In the genomic region with DNA sequence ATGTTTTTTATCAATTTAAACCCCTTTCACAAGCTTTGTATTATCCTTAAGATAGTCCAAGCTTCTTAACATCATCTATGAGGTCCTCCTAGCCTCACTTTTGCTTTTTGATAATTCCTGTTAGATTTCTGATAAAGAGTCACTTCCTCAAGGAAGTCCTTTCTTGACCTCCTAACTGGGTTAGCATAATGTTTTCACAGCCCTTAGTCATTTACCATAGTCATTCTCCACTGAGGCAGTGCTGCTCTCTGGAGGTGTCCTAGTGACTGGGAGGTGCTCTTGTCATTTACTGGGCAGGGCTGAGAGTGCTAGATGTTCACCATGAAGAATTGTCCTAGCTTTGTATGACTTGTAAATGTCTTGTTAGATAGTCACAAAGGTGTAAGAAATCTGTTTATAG, we compare ENCODE assay signal across 9 cellular contexts. TPM values are rescaled to one million over a fixed set of nuclear protein-coding genes. Genes with fewer than 3 reads are reported as not detected.
DNase-seq lines count a peak whose midpoint lies in the region; ATAC-seq, FAIRE-seq and TF ChIP-seq lines count a peak whose summit lies in the region.
"Had no signal": no experiment of that assay in that cellular context is flagged by ENCODE, and none has a peak within 500 bp of the region (broad histone marks: within the 10 kb centered on the region; RNA-seq: fewer than 3 reads in every experiment).

No MANE protein-coding gene starts in this region.

- CTCF ChIA-PET in K562 (lab: Yijun Ruan, JAX; ENCODE audit: low intra/inter-chr PET ratio): interaction anchor here (1.1 kb wide), 1 partner anchor 477 kb away, joined by 5 read pairs; no protein-coding TSS in a partner anchor

- peak; percentile 80 to 86 for TF ChIP-seq RAD21 in K562 (CRISPR knock-in tag; conservative IDR thresholded peaks at IDR 0.05 in 1 of 2, IDR thresholded peaks at IDR 0.05 in 1 of 2)

- peaks cover 0 to 12% of the 10 kb centered on the region in 2 experiments; a peak in 2 of 5 replicates for H3K4me1 ChIP-seq in K562 (replicated peaks in 1 of 2; ENCODE audit: control insufficient read depth in 2 of 2, insufficient read depth in 2 of 2, low read length in 2 of 2)
- H3K4me1 ChIP-seq in mesodermal cell (ENCODE audit: control insufficient read depth, insufficient read depth, low read length, poor library complexity, severe bottlenecking): peaks cover 21% of the 10 kb centered on the region
- H3K4me1 ChIP-seq: testis had no signal

- no peaks in the 10 kb centered on the region for H3K36me3 ChIP-seq in K562 (ENCODE audit: control insufficient read depth, insufficient read depth, low read length)
- H3K36me3 ChIP-seq in mesodermal cell (ENCODE audit: control insufficient read depth, insufficient read depth, low read length): no peaks in the 10 kb centered on the region

- 0 out of 2 replicates have a peak overlapping the region, but pooled peaks have one; percentile 4 for H3K4me2 ChIP-seq in K562 (ENCODE audit: insufficient read depth, low read length)

- no peak overlapping the region for H2AFZ ChIP-seq in K562 (ENCODE audit: low read depth, low read length)

- intact Hi-C loops in K562 (cut with micrococcal nuclease): loop anchor here (2.0 to 10.0 kb wide), 3 partner anchors 232 to 476 kb away; no protein-coding TSS in a partner anchor

- no peaks in the 10 kb centered on the region for H3K9me1 ChIP-seq in K562 (ENCODE audit: control insufficient read depth, insufficient read depth, low read length)

- H3K27ac ChIP-seq in K562 (ENCODE audit: extremely low read depth, low read depth, low read length) (peak overlapping the region; percentile 16; the same call in 1 of the 3 replicates), mesodermal cell (ENCODE audit: low read depth, low read length, severe bottlenecking) (peak overlapping the region; percentile 23)
- H3K27ac ChIP-seq: testis had no signal

- peak; percentile 82 for FAIRE-seq in K562 (lab: Jason Lieb, UNC)

- H3K4me3 ChIP-seq in K562 (no peak overlapping the region), mesodermal cell (ENCODE audit: extremely low read depth, insufficient read depth, low read length, poor library complexity, severe bottlenecking) (no peak overlapping the region)
- H3K4me3 ChIP-seq: testis had no signal

- peak; percentile 37; the same call in 1 of the 2 replicates for TF ChIP-seq EP300 in K562 (IDR thresholded peaks at IDR 0.05; ENCODE audit: low read length)

- no peaks in the 10 kb centered on the region for H3K27me3 ChIP-seq in K562 (ENCODE audit: control insufficient read depth in 2 of 2, insufficient read depth in 2 of 2, low read length in 2 of 2)
- H3K27me3 ChIP-seq: testis had no signal

- no TSS peak for BruUV-seq in K562 (replicated peaks; lab: Mats Ljungman, UMichigan)

- no peaks in the 10 kb centered on the region for H3K9me3 ChIP-seq in K562 (replicated peaks; ENCODE audit: control insufficient read depth, insufficient read depth, low read depth, low read length)
- no peaks in the 10 kb centered on the region for H3K9me3 ChIP-seq in mesodermal cell (ENCODE audit: control insufficient read depth, low read length)
- H3K9me3 ChIP-seq: testis had no signal

- H3K9ac ChIP-seq in K562 (ENCODE audit: insufficient read depth in 1 of 2, low read depth in 2 of 2, low read length in 2 of 2): no peak overlapping the region

- no peaks in the 10 kb centered on the region for H4K20me1 ChIP-seq in K562 (replicated peaks; ENCODE audit: control insufficient read depth, insufficient read depth, low read length)

- peak; percentile 58 to 73 (median 59) for TF ChIP-seq CTCF in K562 (IDR thresholded peaks at IDR 0.05 in 2 of 3, conservative IDR thresholded peaks at IDR 0.05 in 1 of 3; ENCODE audit: insufficient read depth in 2 of 3, low read depth in 1 of 3, low read length in 3 of 3)

- in situ Hi-C loops in K562 (cut with MboI): no loop called here

- DNase-seq in DMS53 (lab: John Stamatoyannopoulos, UW): peak; percentile 44
- DNase-seq in LHCN-M2 (ENCODE audit: low read depth): peak; percentile 73
- DNase-seq in K562 (ENCODE audit: extremely low read depth in 1 of 4, low spot score in 3 of 4): peak in 2 of 4 experiments; percentile 69 to 77
- DNase-seq in globus pallidus (ENCODE audit: low spot score): no peak
- DNase-seq in T1000 (lab: John Stamatoyannopoulos, UW): no peak
- DNase-seq: testis had no signal

- no peak for TF ChIP-seq POLR2A in K562 (conservative IDR thresholded peaks at IDR 0.05)

- POLR2A ChIA-PET in K562 (lab: Yijun Ruan, JAX): interaction anchor here (0.6 to 1.3 kb wide), 6 partner anchors 8 to 74 kb away, joined by 3 read pairs; no protein-coding TSS in a partner anchor

- ATAC-seq in K562 (peak; percentile 98), HG03097 (IDR thresholded peaks at IDR 0.05; ENCODE audit: low FRiP score, unreplicated experiment) (no peak), HG02885 (IDR thresholded peaks at IDR 0.05; ENCODE audit: poor library complexity, unreplicated experiment) (no peak)

- H3K79me2 ChIP-seq in K562 (ENCODE audit: control insufficient read depth, insufficient read depth, low read length): peaks cover 6% of the 10 kb centered on the region; the same call in 2 of the 3 replicates

TF ChIP-seq in K562, 482 proteins besides CTCF, POLR2A, EP300 and RAD21 (continues in another document):
- TF ChIP-seq SMC3 (conservative IDR thresholded peaks at IDR 0.05; ENCODE audit: insufficient read depth, low read depth, low read length) (0 out of 2 replicates have a peak, but pooled peaks have one; percentile 25), ETV6 (IDR thresholded peaks at IDR 0.05; ENCODE audit: borderline replicate concordance in 1 of 2, low read depth in 2 of 2, low read length in 1 of 2) (peak; percentile 73 to 74; a peak in 3 of 4 replicates), ETV6 (CRISPR knock-in tag; IDR thresholded peaks at IDR 0.05; ENCODE audit: borderline replicate concordance) (no peak), MTF1 (CRISPR knock-in tag; IDR thresholded peaks at IDR 0.05; ENCODE audit: borderline replicate concordance) (no peak), GABPA (tag; conservative IDR thresholded peaks at IDR 0.05; ENCODE audit: low read depth) (0 out of 2 replicates have a peak, but pooled peaks have one; percentile 48), SMARCA4 (IDR thresholded peaks at IDR 0.05) (peak; percentile 31; the same call in 1 of the 2 replicates), NR2C2 (CRISPR knock-in tag; IDR thresholded peaks at IDR 0.05) (no peak), NR2C2 (tag; IDR thresholded peaks at IDR 0.05) (peak; percentile 81), C11orf30 (IDR thresholded peaks at IDR 0.05; ENCODE audit: low read depth) (peak; percentile 48; the same call in 1 of the 2 replicates), JUND (IDR thresholded peaks at IDR 0.05; ENCODE audit: borderline replicate concordance, low read depth, low read length) (peak; percentile 62; the same call in 1 of the 2 replicates), JUND (tag; IDR thresholded peaks at IDR 0.05; ENCODE audit: borderline replicate concordance, low read depth, low read length) (no peak; the same call in 2 of the 3 replicates), ZBTB8A (IDR thresholded peaks at IDR 0.05; ENCODE audit: partially characterized antibody) (no peak), MAFK (IDR thresholded peaks at IDR 0.05; ENCODE audit: low read length) (peak; percentile 52; the same call in 1 of the 2 replicates), FOXJ2 (tag; IDR thresholded peaks at IDR 0.05) (no peak), RBFOX2 (IDR thresholded peaks at IDR 0.05; ENCODE audit: low read depth, low read length) (no peak), CC2D1A (IDR thresholded peaks at IDR 0.05) (0 out of 2 replicates have a peak, but pooled peaks have one; percentile 51), NFE2 (IDR thresholded peaks at IDR 0.05; ENCODE audit: low read depth) (peak; percentile 87), FIP1L1 (IDR thresholded peaks at IDR 0.05; ENCODE audit: low read depth, low read length, poor library complexity, severe bottlenecking) (no peak), DPF2 (IDR thresholded peaks at IDR 0.05) (peak; percentile 59), ESRRA (IDR thresholded peaks at IDR 0.05; ENCODE audit: borderline replicate concordance, low read depth) (peak; percentile 57; the same call in 1 of the 2 replicates), CREM (IDR thresholded peaks at IDR 0.05; ENCODE audit: low read depth) (peak; percentile 20; the same call in 1 of the 2 replicates), TEAD4 (IDR thresholded peaks at IDR 0.05; ENCODE audit: low read length) (no peak), TEAD4 (CRISPR knock-in tag; IDR thresholded peaks at IDR 0.05; ENCODE audit: borderline replicate concordance) (no peak), ZNF316 (IDR thresholded peaks at IDR 0.05) (peak; percentile 49; the same call in 1 of the 2 replicates), MAFG (tag; conservative IDR thresholded peaks at IDR 0.05) (peak; percentile 62), ARID1B (IDR thresholded peaks at IDR 0.05) (peak; percentile 52), ZNF232 (CRISPR knock-in tag; IDR thresholded peaks at IDR 0.05) (no peak), ELF1 (tag; IDR thresholded peaks at IDR 0.05) (peak; percentile 60)

RNA-seq across cellular contexts. Expression of a gene that starts 26.4 kb away (rescaled TPM):
- total RNA-seq in LHCN-M2 (2014; rRNA removed): 414 and 533 TPM in 2 replicates
- 117 TPM for polyA plus RNA-seq in LHCN-M2 (2012)
- 54.6 and 209 TPM in 2 replicates for total RNA-seq in K562 (2011; cell fraction: chromatin; rRNA removed; ENCODE audit: low replicate concordance)
- total RNA-seq in K562 (2011; cell fraction: nucleolus; rRNA removed): 33.4 and 34.5 TPM in 2 replicates
- 47.5 and 61.9 TPM in 2 replicates for total RNA-seq in K562 (2011; cell fraction: nucleoplasm; rRNA removed)
- total RNA-seq in K562 (2014; rRNA removed): 114 and 120 TPM in 2 replicates
- 160 and 174 TPM in 2 replicates for total RNA-seq in K562 (2014; rRNA removed; fragmentation: Illumina TruSeq; extraction: Trizol)
- total RNA-seq in K562 (2015; rRNA removed; fragmentation: Illumina TruSeq; extraction: Trizol): 166 and 176 TPM in 2 replicates
- 124 and 127 TPM in 2 replicates for total RNA-seq in K562 (2021)
- polyA plus RNA-seq in K562 (2011; rRNA removed): 61.4 and 79.1 TPM in 2 replicates
- polyA plus RNA-seq in K562 (2011; cell fraction: cytosol; rRNA removed): 34.5 and 43.6 TPM in 2 replicates
- polyA plus RNA-seq in K562 (2011; cell fraction: nucleus; rRNA removed): 29.5 and 30.0 TPM in 2 replicates
- polyA plus RNA-seq in K562 (2012): 36.9 and 59.5 TPM in 2 replicates
- polyA plus RNA-seq in K562 (2014; fragmentation: Illumina TruSeq; extraction: Trizol): 97.5 and 97.9 TPM in 2 replicates
- polyA plus RNA-seq in K562 (2014; fragmentation: Nextera tagmentation; extraction: Ambion mirVana): 10 to 100 TPM; 20.8 to 50.0 TPM
- polyA plus RNA-seq in K562 (2014; rRNA removed): 52.0 and 57.9 TPM in 2 replicates
- polyA minus RNA-seq in K562 (2011; rRNA and poly(A)+ RNA removed): 636 and 709 TPM in 2 replicates
- 124 and 164 TPM in 2 replicates for polyA minus RNA-seq in K562 (2011; cell fraction: cytosol; rRNA and poly(A)+ RNA removed)
- polyA minus RNA-seq in K562 (2011; cell fraction: nucleus; rRNA and poly(A)+ RNA removed): 44.4 and 104 TPM in 2 replicates
- polyA plus RNA-seq in mesodermal cell (2013, experiment 1 of 2): 254 TPM
- polyA plus RNA-seq in mesodermal cell (2013, experiment 2 of 2): 260 TPM

Comparison
In these comparisons a context has a peak if more than half of its experiments do, and no peak if none do; other contexts are left out.
1. DNase-seq: peak in DMS53 (single experiment) and LHCN-M2 (single experiment); none in globus pallidus (single experiment) and T1000 (single experiment).